In genomic region chr17:859461-860195, GRCh38 we compare ENCODE assay signal across 11 cellular contexts.
DNase-seq lines count a peak whose midpoint lies in the region; ATAC-seq and TF ChIP-seq lines count a peak whose summit lies in the region.
"Had no signal": no experiment of that assay in that cellular context is flagged by ENCODE, and none has a peak within 500 bp of the region (broad histone marks: within the 10 kb centered on the region; RNA-seq: fewer than 3 reads in every experiment).

No MANE protein-coding gene starts in this region.

- H3K36me3 ChIP-seq in HAP-1 (replicated peaks) (peaks cover 4% of the 10 kb centered on the region), left lung (no peaks in the 10 kb centered on the region), smooth muscle cell (ENCODE audit: low read depth) (no peaks in the 10 kb centered on the region), A673 (ENCODE audit: insufficient read depth, low read length, poor library complexity, severe bottlenecking) (no peaks in the 10 kb centered on the region)

- ATAC-seq in left lung: peak; percentile 39
- ATAC-seq: T-helper 17 cell had no signal

- CTCF ChIA-PET in A673 (lab: Charles Lee): no interaction called here

- BruUV-seq in A673 (replicated peaks; lab: Mats Ljungman, UMichigan): no TSS peak

- H3K4me3 ChIP-seq in HAP-1 (no peak overlapping the region), left lung (no peak overlapping the region), smooth muscle cell (no peak overlapping the region), A673 (ENCODE audit: low read depth, low read length, poor library complexity, severe bottlenecking) (no peak overlapping the region)

- H3K9me3 ChIP-seq in HAP-1 (no peaks in the 10 kb centered on the region), left lung (no peaks in the 10 kb centered on the region), smooth muscle cell (replicated peaks; ENCODE audit: low read depth) (no peaks in the 10 kb centered on the region), A673 (ENCODE audit: low read depth, low read length, poor library complexity, severe bottlenecking) (no peaks in the 10 kb centered on the region)

- DNase-seq in HAP-1 (ENCODE audit: low spot score in 2 of 2) (peak; percentile 66 to 70), dermis blood vessel endothelial cell (peak; percentile 82), left lung (no peak), smooth muscle cell (lab: John Stamatoyannopoulos, UW; ENCODE audit: unreplicated experiment) (no peak), DMS53 treated with DMSO at 0.1 percent for 48 hours (lab: John Stamatoyannopoulos, UW; ENCODE audit: unreplicated experiment) (no peak), caudate nucleus (lab: John Stamatoyannopoulos, UW) (no peak), NCI-H2029 (lab: John Stamatoyannopoulos, UW) (no peak), A673 (ENCODE audit: low spot score) (no peak)
- DNase-seq: effector CD4-positive, alpha-beta T cell; NCI-H510A treated with DMSO at 0.1 percent for 48 hours; T-helper 17 cell had no signal

- H3K27ac ChIP-seq in left lung (peak overlapping the region; percentile 64 to 67), smooth muscle cell (ENCODE audit: low read depth) (peak overlapping the region; percentile 59), caudate nucleus (ENCODE audit: low read depth, low read length) (no peak overlapping the region), A673 (ENCODE audit: low read depth, low read length, poor library complexity, severe bottlenecking) (no peak overlapping the region)

- intact Hi-C loops in left lung (cut with DNase I): no loop called here
- intact Hi-C loops in A673 (cut with micrococcal nuclease; ENCODE audit: unreplicated experiment): no loop called here

- H3K79me2 ChIP-seq in smooth muscle cell (ENCODE audit: low read depth): peaks cover 96% of the 10 kb centered on the region

- H3K4me2 ChIP-seq in smooth muscle cell: peak overlapping the region; percentile 65

- peak overlapping the region; percentile 13 for H3K9ac ChIP-seq in smooth muscle cell (ENCODE audit: low read depth)

- TF ChIP-seq CTCF in left lung (IDR thresholded peaks at IDR 0.05): no peak
- no peak for TF ChIP-seq CTCF in smooth muscle cell (IDR thresholded peaks at IDR 0.05; ENCODE audit: borderline replicate concordance, insufficient read depth, poor library complexity, severe bottlenecking)
- TF ChIP-seq CTCF in A673 (conservative IDR thresholded peaks at IDR 0.05; ENCODE audit: low read depth, low read length): no peak

- WGBS in smooth muscle cell (ENCODE audit: low lambda C conversion rate): 36% methylated on average over 14 of the region's 14 CpGs

- POLR2A ChIA-PET in A673 (lab: Charles Lee; ENCODE audit: low non-redundant PET): no interaction called here

- H3K4me1 ChIP-seq in HAP-1 (peaks cover 4% of the 10 kb centered on the region), left lung (peaks cover 0 to 2% of the 10 kb centered on the region in 2 donors), smooth muscle cell (ENCODE audit: low read depth) (peaks cover 15% of the 10 kb centered on the region), A673 (ENCODE audit: insufficient read depth, low read length, poor library complexity, severe bottlenecking) (no peaks in the 10 kb centered on the region)

- in situ Hi-C loops in HAP-1 (cut with MboI; ENCODE audit: low sequenced_read_pairs): no loop called here

- no peak overlapping the region for H2AFZ ChIP-seq in smooth muscle cell (ENCODE audit: low read depth)

- H3F3A ChIP-seq in smooth muscle cell (ENCODE audit: low read depth): peaks cover 7% of the 10 kb centered on the region

- H3K27me3 ChIP-seq in HAP-1 (ENCODE audit: low read depth): no peaks in the 10 kb centered on the region
- peaks cover 0 to 8% of the 10 kb centered on the region in 2 donors for H3K27me3 ChIP-seq in left lung
- no peaks in the 10 kb centered on the region for H3K27me3 ChIP-seq in smooth muscle cell (ENCODE audit: low read depth)
- no peaks in the 10 kb centered on the region for H3K27me3 ChIP-seq in A673 (replicated peaks; ENCODE audit: insufficient read depth, low read depth, low read length, poor library complexity)

- H4K20me1 ChIP-seq in smooth muscle cell (ENCODE audit: low read depth): peaks cover 91% of the 10 kb centered on the region

Comparison
In these comparisons a context has a peak if more than half of its experiments do, and no peak if none do; other contexts are left out.
1. DNase-seq: peak in HAP-1 (2 of 2) and dermis blood vessel endothelial cell (single experiment); none in left lung (0 of 2), smooth muscle cell (single experiment), DMS53 treated with DMSO at 0.1 percent for 48 hours (single experiment), caudate nucleus (0 of 61), NCI-H2029 (single experiment) and A673 (single experiment).
2. H3K27ac ChIP-seq: peak in left lung (2 of 2) and smooth muscle cell (single experiment); none in caudate nucleus (single experiment) and A673 (single experiment).